ENCODE assay signal across 9 cellular contexts in genomic region chr5:139394654-139395566, GRCh38. TPM values are rescaled to one million over a fixed set of nuclear protein-coding genes. Genes with fewer than 3 reads are reported as not detected.
A peak's percentile ranks its signal among the peaks of the same experiment; 100 is the strongest.
DNase-seq lines count a peak whose midpoint lies in the region; ATAC-seq and TF ChIP-seq lines count a peak whose summit lies in the region.
"Had no signal": no experiment of that assay in that cellular context is flagged by ENCODE, and none has a peak within 500 bp of the region (broad histone marks: within the 10 kb centered on the region; RNA-seq: fewer than 3 reads in every experiment).

TSS of gene PROB1 (minus strand) at chr5:139395104. CDS start at chr5:139395081, 23 bp downstream.

- DNase-seq in CD4-positive, alpha-beta T cell: no peak
- DNase-seq in RWPE1 (ENCODE audit: low spot score) (no peak), fibroblast of the aortic adventitia (ENCODE audit: low read depth) (no peak), ovary (no peak), NCI-H2081 (lab: John Stamatoyannopoulos, UW) (no peak), NCI-H2196 (lab: John Stamatoyannopoulos, UW; ENCODE audit: unreplicated experiment) (no peak), COLO668 (lab: John Stamatoyannopoulos, UW; ENCODE audit: unreplicated experiment) (no peak)
- DNase-seq: NCI-H1092 treated with DMSO at 0.1 percent for 48 hours had no signal

- no peak for TF ChIP-seq POLR2A in ovary (IDR thresholded peaks at IDR 0.05)

- WGBS in ovary, 3 donors: 6 to 23% (median 8%) methylated on average over 43 to 76 of the region's 76 CpGs

- no peaks in the 10 kb centered on the region for H3K9me3 Mint-ChIP-seq in CD4-positive, alpha-beta T cell

- intact Hi-C loops in CD4-positive, alpha-beta T cell (cut with DNase I, micrococcal nuclease): loop anchor here in 1 of 2 experiments (5.0 kb wide), 1 partner anchor 53 kb away; the partner anchor contains the start of gene PAIP2
- intact Hi-C loops in ovary (cut with DNase I): no loop called here

- CTCF ChIA-PET in CD4-positive, alpha-beta T cell (lab: Charles Lee): interaction anchor here (0.8 to 1.0 kb wide), 2 partner anchors 8 to 9 kb away, joined by 3 read pairs; partner anchors contain the start of gene SPATA24
- CTCF ChIA-PET in RWPE1 (lab: Yijun Ruan, JAX): no interaction called here

- no peaks in the 10 kb centered on the region for H3K36me3 ChIP-seq in ovary

- POLR2A ChIA-PET in CD4-positive, alpha-beta T cell (lab: Charles Lee): interaction anchor here (4.6 kb wide), 1 partner anchor 9 kb away, joined by 18 read pairs; the partner anchor contains the start of gene SPATA24
- POLR2A ChIA-PET in RWPE1 (lab: Yijun Ruan, JAX; ENCODE audit: low non-redundant PET): no interaction called here

- H3K4me1 ChIP-seq in ovary (ENCODE audit: insufficient read depth): peaks cover 9% of the 10 kb centered on the region

- H3K27ac Mint-ChIP-seq in CD4-positive, alpha-beta T cell: no peak within 1 kb of the TSS

- H3K27ac ChIP-seq in CD4-positive, alpha-beta T cell (ENCODE audit: low read depth, low read length): no peak within 1 kb of the TSS
- H3K27ac ChIP-seq in RWPE1 (peak within 1 kb of the TSS; percentile 30), ovary (peak within 1 kb of the TSS; percentile 17 to 21)

- H3K4me1 Mint-ChIP-seq in CD4-positive, alpha-beta T cell (ENCODE audit: low read depth): peaks cover 29% of the 10 kb centered on the region

- H3K27me3 Mint-ChIP-seq in CD4-positive, alpha-beta T cell: no peaks in the 10 kb centered on the region

- peaks cover 6% of the 10 kb centered on the region for H3K27me3 ChIP-seq in CD4-positive, alpha-beta T cell (ENCODE audit: control insufficient read depth, insufficient read depth, low read length)
- peaks cover 5% of the 10 kb centered on the region for H3K27me3 ChIP-seq in ovary

- H3K9me3 ChIP-seq in CD4-positive, alpha-beta T cell (ENCODE audit: control insufficient read depth, low read length): no peaks in the 10 kb centered on the region
- no peaks in the 10 kb centered on the region for H3K9me3 ChIP-seq in ovary

- no peak for TF ChIP-seq EP300 in ovary (IDR thresholded peaks at IDR 0.05)

- H3K4me3 ChIP-seq in fibroblast of the aortic adventitia (ENCODE audit: low read depth, low read length) (peak within 1 kb of the TSS; percentile 33), ovary (peak within 1 kb of the TSS; percentile 35)

- peak within 1 kb of the TSS; percentile 92 for H3K4me3 Mint-ChIP-seq in CD4-positive, alpha-beta T cell

- no peak for ATAC-seq in CD4-positive, alpha-beta T cell (ENCODE audit: poor library complexity)
- no peak for ATAC-seq in GM21737 (IDR thresholded peaks at IDR 0.05; ENCODE audit: unreplicated experiment)

- no peak for TF ChIP-seq CTCF in CD4-positive, alpha-beta T cell (IDR thresholded peaks at IDR 0.05)
- TF ChIP-seq CTCF in RWPE1 (conservative IDR thresholded peaks at IDR 0.05; ENCODE audit: low read depth) (no peak), fibroblast of the aortic adventitia (IDR thresholded peaks at IDR 0.05; ENCODE audit: insufficient read depth, low read length) (no peak), ovary (IDR thresholded peaks at IDR 0.05) (no peak)

- no peaks in the 10 kb centered on the region for H3K36me3 Mint-ChIP-seq in CD4-positive, alpha-beta T cell (ENCODE audit: low read depth)

RNA-seq across cellular contexts. Expression of gene PROB1, which starts in this region (rescaled TPM):
- under 1 TPM; 0.25 to 0.41 TPM for total RNA-seq in CD4-positive, alpha-beta T cell
- total RNA-seq in fibroblast of the aortic adventitia (ENCODE audit: low replicate concordance) (0.99 and 1.8 TPM in 2 replicates), ovary (1 to 10 TPM in 4 of 7 donors, under 1 TPM in 3; 0.60 to 2.0 (median 1.0) TPM)
- 1 to 10 TPM in 1 of 2 donors, under 1 TPM in 1; 0.65 to 1.0 TPM for polyA plus RNA-seq in ovary
